Comparison of ENCODE assay signal across 9 cellular contexts in genomic region chr7:151852486-151853396, GRCh38.
"Had no signal": no experiment of that assay in that cellular context is flagged by ENCODE, and none has a peak within 500 bp of the region (broad histone marks: within the 10 kb centered on the region; RNA-seq: fewer than 3 reads in every experiment).

No MANE protein-coding gene starts in this region.

- H3K36me3 ChIP-seq: left lung, transverse colon had no signal

- H3K27ac ChIP-seq: parathyroid adenoma, transverse colon, VCaP had no signal

- H3K4me3 ChIP-seq: transverse colon had no signal

- H3K9me3 Mint-ChIP-seq: activated naive CD4-positive, alpha-beta T cell treated with anti-CD3 and anti-CD28 coated beads, Interleukin-2, amount 50 U/mL, for 72 hours had no signal

- H3K9me3 ChIP-seq: left lung, transverse colon had no signal

- H3K4me1 ChIP-seq: parathyroid adenoma, transverse colon had no signal

- DNase-seq: small intestine; stimulated activated naive CD4-positive, alpha-beta T cell; T-helper 9 cell; transverse colon had no signal

- H3K27me3 ChIP-seq: dorsolateral prefrontal cortex, left lung, transverse colon had no signal

- H3K36me3 Mint-ChIP-seq: activated naive CD4-positive, alpha-beta T cell treated with anti-CD3 and anti-CD28 coated beads, Interleukin-2, amount 50 U/mL, for 72 hours had no signal
